ENCODE assay signal across 13 cellular contexts in genomic region chr15:92623435-92623834, GRCh38. TPM values are rescaled to one million over a fixed set of nuclear protein-coding genes. Genes with fewer than 3 reads are reported as not detected.
DNase-seq lines count a peak whose midpoint lies in the region; ATAC-seq and TF ChIP-seq lines count a peak whose summit lies in the region.
"Had no signal": no experiment of that assay in that cellular context is flagged by ENCODE, and none has a peak within 500 bp of the region (broad histone marks: within the 10 kb centered on the region; RNA-seq: fewer than 3 reads in every experiment).

No MANE protein-coding gene starts in this region.

- no peak for TF ChIP-seq CTCF in GM10266 (IDR thresholded peaks at IDR 0.05; ENCODE audit: control insufficient read depth, insufficient read depth, low read depth, missing control alignments)

- no peaks in the 10 kb centered on the region for H3K4me1 Mint-ChIP-seq in immature natural killer cell

- H3K36me3 Mint-ChIP-seq in immature natural killer cell: no peaks in the 10 kb centered on the region
- H3K36me3 Mint-ChIP-seq: CD4-positive, CD25-positive, alpha-beta regulatory T cell had no signal

- intact Hi-C loops in sciatic nerve (cut with DNase I): no loop called here

- DNase-seq in G401 (ENCODE audit: low spot score) (peak; percentile 21), NCI-H2196 treated with DMSO at 0.1 percent for 48 hours (lab: John Stamatoyannopoulos, UW; ENCODE audit: unreplicated experiment) (peak; percentile 21), cerebellar cortex (ENCODE audit: low spot score) (peak; percentile 4), sciatic nerve (ENCODE audit: low spot score) (peak; percentile 50), HPDE6-E6E7 (ENCODE audit: extremely low spot score) (no peak), GM10266 (ENCODE audit: extremely low spot score) (no peak), immature natural killer cell (no peak)
- DNase-seq: activated CD4-positive, alpha-beta T cell treated with anti-CD3 and anti-CD28 coated beads for 48 hours; CD4-positive, CD25-positive, alpha-beta regulatory T cell; NCI-H1930 had no signal

- H3K9me3 Mint-ChIP-seq in immature natural killer cell: no peaks in the 10 kb centered on the region
- H3K9me3 Mint-ChIP-seq: CD4-positive, CD25-positive, alpha-beta regulatory T cell had no signal

- no peak overlapping the region for H3K4me3 Mint-ChIP-seq in immature natural killer cell
- H3K4me3 Mint-ChIP-seq: activated naive CD8-positive, alpha-beta T cell; CD4-positive, CD25-positive, alpha-beta regulatory T cell had no signal

- H3K27ac Mint-ChIP-seq in immature natural killer cell: no peak overlapping the region

- no peak for ATAC-seq in sciatic nerve
- ATAC-seq in GM21367 (IDR thresholded peaks at IDR 0.05; ENCODE audit: unreplicated experiment): no peak
- ATAC-seq: SK-N-SH treated with all-trans-retinoic acid at 6 μM for 48 hours had no signal

- in situ Hi-C loops in G401 (cut with HindIII; ENCODE audit: low sequenced_read_pairs): no loop called here

- H3K27me3 Mint-ChIP-seq in immature natural killer cell (ENCODE audit: low read depth in 3 of 3): peaks cover 0 to 5% (median 2%) of the 10 kb centered on the region in 3 donors
- H3K27me3 Mint-ChIP-seq: activated naive CD8-positive, alpha-beta T cell; CD4-positive, CD25-positive, alpha-beta regulatory T cell had no signal

RNA-seq across cellular contexts. Expression of gene FAM174B, which starts 32.1 kb away (rescaled TPM):
- total RNA-seq in G401 (2014; rRNA removed; shearing (Covaris generic)): 2.8 and 10.0 TPM in 2 replicates
- total RNA-seq in sciatic nerve: 17.5 TPM
- polyA plus RNA-seq in immature natural killer cell: under 1 TPM in 2 of 3 donors, not detected in 1; 0.71 to 0.78 TPM

Comparison
In these comparisons a context has a peak if more than half of its experiments do, and no peak if none do; other contexts are left out.
1. DNase-seq: peak in G401 (single experiment), NCI-H2196 treated with DMSO at 0.1 percent for 48 hours (single experiment), cerebellar cortex (single experiment) and sciatic nerve (single experiment); none in HPDE6-E6E7 (single experiment), GM10266 (single experiment) and immature natural killer cell (0 of 3).